ENCODE assay signal across 18 cellular contexts in the genomic region with DNA sequence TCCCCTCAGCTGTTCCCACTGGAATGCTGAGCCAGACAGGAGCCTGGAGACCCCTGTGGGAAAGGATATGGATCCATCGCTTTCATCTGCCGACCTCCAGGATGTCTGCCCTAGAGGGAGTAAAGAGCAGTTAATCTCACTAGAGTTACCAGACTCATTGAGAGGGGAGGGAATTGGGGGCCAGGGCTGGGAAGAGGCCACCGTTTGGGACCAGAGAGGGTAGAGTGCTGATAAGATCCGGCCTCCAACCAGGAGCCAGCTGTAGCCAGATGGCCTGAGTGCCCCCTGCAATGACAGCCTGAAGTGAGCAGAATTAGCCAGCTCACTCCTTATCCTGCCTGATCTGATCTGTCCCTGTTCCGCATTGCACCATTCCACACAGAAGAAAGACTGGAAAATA. TPM values are rescaled to one million over a fixed set of nuclear protein-coding genes. Genes with fewer than 3 reads are reported as not detected.
A peak's percentile ranks its signal among the peaks of the same experiment; 100 is the strongest.
DNase-seq lines count a peak whose midpoint lies in the region; TF ChIP-seq lines count a peak whose summit lies in the region.
"Had no signal": no experiment of that assay in that cellular context is flagged by ENCODE, and none has a peak within 500 bp of the region (broad histone marks: within the 10 kb centered on the region; RNA-seq: fewer than 3 reads in every experiment).

No MANE protein-coding gene starts in this region.

- H3K79me1 ChIP-seq in trophoblast cell (ENCODE audit: low read length) = no peaks in the 10 kb centered on the region

- H3K9ac ChIP-seq in trophoblast cell (ENCODE audit: low read length) = no peak overlapping the region
- H3K9ac ChIP-seq: parathyroid adenoma had no signal

- H3K27me3 ChIP-seq in H7 (ENCODE audit: control insufficient read depth, insufficient read depth, low read length) (no peaks in the 10 kb centered on the region), SJCRH30 (no peaks in the 10 kb centered on the region), right atrium auricular region (no peaks in the 10 kb centered on the region), trophoblast cell (ENCODE audit: insufficient read depth, low read length) (no peaks in the 10 kb centered on the region)

- H3K4me1 ChIP-seq in SJCRH30 (peaks cover 27% of the 10 kb centered on the region), right atrium auricular region (peaks cover 0 to 25% of the 10 kb centered on the region in 2 donors), trophoblast cell (ENCODE audit: control insufficient read depth in 1 of 2, insufficient read depth in 2 of 2, low read length in 2 of 2) (peaks cover 9 to 25% of the 10 kb centered on the region in 2 experiments)
- H3K4me1 ChIP-seq: parathyroid adenoma had no signal

- H3K14ac ChIP-seq in trophoblast cell (ENCODE audit: low read length) = no peak overlapping the region

- H2AFZ ChIP-seq in trophoblast cell (ENCODE audit: insufficient read depth, low read length, poor library complexity) = no peak overlapping the region
- H2AFZ ChIP-seq: parathyroid adenoma had no signal

- no peak overlapping the region for H3K18ac ChIP-seq in trophoblast cell (ENCODE audit: low read length)

- H2BK12ac ChIP-seq in trophoblast cell (ENCODE audit: low read length) = no peak overlapping the region

- DNase-seq in H7 (peak; percentile 71), SJCRH30 (peak; percentile 39 to 50), right atrium auricular region (ENCODE audit: low spot score) (peak; percentile 57), trophoblast cell (no peak), HPDE6-E6E7 (ENCODE audit: extremely low spot score) (no peak), COR-L47 (lab: John Stamatoyannopoulos, UW) (no peak)
- no peak for DNase-seq in activated naive CD4-positive, alpha-beta T cell treated with anti-CD3 and anti-CD28 coated beads, Interleukin-2, amount 50 U/mL, for 16 hours
- DNase-seq: effector memory CD8-positive, alpha-beta T cell; mammary epithelial cell; naive thymus-derived CD4-positive, alpha-beta T cell; NCI-H2029; stimulated activated CD4-positive, alpha-beta T cell treated with anti-CD3 and anti-CD28 coated beads, Interleukin-1b, Interleukin-23, amount 100 ng/mL, for 48 hours; T-helper 9 cell had no signal

- WGBS in trophoblast cell (ENCODE audit: extremely low coverage, insufficient coverage, insufficient read length) = no CpG with 5 or more reads among the region's 5 CpGs

- H4K8ac ChIP-seq in trophoblast cell (ENCODE audit: low read depth, low read length) = no peak overlapping the region

- no peak overlapping the region for H3K27ac ChIP-seq in SJCRH30
- peak overlapping the region in 1 of 2 donors; percentile 26 for H3K27ac ChIP-seq in right atrium auricular region
- H3K27ac ChIP-seq in trophoblast cell (ENCODE audit: low read depth, low read length) = peak overlapping the region; percentile 2
- H3K27ac ChIP-seq: parathyroid adenoma had no signal

- H4K91ac ChIP-seq in trophoblast cell (ENCODE audit: low read depth, low read length) = no peak overlapping the region

- H4K12ac ChIP-seq in trophoblast cell (ENCODE audit: low read depth, low read length) = no peak overlapping the region

- H3K9me3 ChIP-seq in SJCRH30 (replicated peaks) (no peaks in the 10 kb centered on the region; the same call in 1 of the 2 replicates), right atrium auricular region (no peaks in the 10 kb centered on the region), trophoblast cell (ENCODE audit: insufficient read depth, low read depth, low read length) (peaks cover 2% of the 10 kb centered on the region)

- TF ChIP-seq CTCF in right atrium auricular region (IDR thresholded peaks at IDR 0.05) = no peak

- H3K4me3 ChIP-seq in H7 (ENCODE audit: insufficient read depth, low read depth, low read length) (no peak overlapping the region), SJCRH30 (no peak overlapping the region), right atrium auricular region (no peak overlapping the region), trophoblast cell (ENCODE audit: low read depth, low read length) (no peak overlapping the region)

- no peak overlapping the region for H3K4ac ChIP-seq in trophoblast cell (ENCODE audit: low read depth, low read length)

- H2AK5ac ChIP-seq in trophoblast cell (ENCODE audit: low read length) = no peak overlapping the region

- H3K4me2 ChIP-seq in trophoblast cell (ENCODE audit: low read length) = no peak overlapping the region

- no peaks in the 10 kb centered on the region for H3K79me2 ChIP-seq in trophoblast cell (ENCODE audit: control insufficient read depth, insufficient read depth, low read length, poor library complexity)
- H3K79me2 ChIP-seq: parathyroid adenoma had no signal

- no peak overlapping the region for H3K23ac ChIP-seq in trophoblast cell (ENCODE audit: low read length)

- H2BK120ac ChIP-seq in trophoblast cell (ENCODE audit: insufficient read depth, low read length, poor library complexity) = no peak overlapping the region

- H3K36me3 ChIP-seq in H7 (replicated peaks; ENCODE audit: control insufficient read depth, insufficient read depth, low read length) = no peaks in the 10 kb centered on the region
- no peaks in the 10 kb centered on the region for H3K36me3 ChIP-seq in SJCRH30
- H3K36me3 ChIP-seq in right atrium auricular region = no peaks in the 10 kb centered on the region
- no peaks in the 10 kb centered on the region for H3K36me3 ChIP-seq in trophoblast cell (ENCODE audit: control insufficient read depth in 1 of 2, insufficient read depth in 2 of 2, low read length in 2 of 2)

- no peak overlapping the region for H2BK5ac ChIP-seq in trophoblast cell (ENCODE audit: low read depth, low read length, poor library complexity)

RNA-seq across cellular contexts. Expression of a gene that starts 3.7 kb away (rescaled TPM):
- 1.4 and 3.4 TPM in 2 replicates for total RNA-seq in H7 (2014; rRNA removed; shearing (Covaris generic))
- 0.08 and 0.13 TPM in 2 replicates for total RNA-seq in SJCRH30 (2014; rRNA removed; shearing (Covaris generic))
- total RNA-seq in right atrium auricular region = 10 to 100 TPM in 1 of 2 donors, 1 to 10 TPM in 1; 6.3 to 13.6 TPM
- polyA plus RNA-seq in trophoblast cell (2013) = 2.1 and 2.5 TPM in 2 replicates
- total RNA-seq: activated CD8-positive, alpha-beta memory T cell treated with anti-CD3 and anti-CD28 coated beads for 36 hours; activated T-helper 1 cell treated with anti-CD3 and anti-CD28 coated beads, Interleukin-12 subunit alpha, Interleukin-12 subunit beta, Interleukin-2, Interleukin-4 antibody, amounts not matched to agents 30 ng/mL and 10 ng/mL and 1 ng/mL, durations not matched to agents 14 hours and 24 hours and 36 hours; CD4-positive, alpha-beta memory T cell; mammary epithelial cell; naive thymus-derived CD4-positive, alpha-beta T cell had no signal
- polyA plus RNA-seq: CD4-positive, alpha-beta memory T cell; mammary epithelial cell; naive thymus-derived CD4-positive, alpha-beta T cell had no signal

RNA-seq across cellular contexts. Expression of a gene that starts 59.0 kb away (rescaled TPM):
- total RNA-seq in H7 (2014; rRNA removed; shearing (Covaris generic)) = 0.04 and 0.10 TPM in 2 replicates
- not detected in 2 replicates for total RNA-seq in SJCRH30 (2014; rRNA removed; shearing (Covaris generic))
- total RNA-seq in right atrium auricular region = not detected
- polyA plus RNA-seq in trophoblast cell (2013) = under 0.01 and 0.01 TPM in 2 replicates
- total RNA-seq: activated CD8-positive, alpha-beta memory T cell treated with anti-CD3 and anti-CD28 coated beads for 36 hours; activated T-helper 1 cell treated with anti-CD3 and anti-CD28 coated beads, Interleukin-12 subunit alpha, Interleukin-12 subunit beta, Interleukin-2, Interleukin-4 antibody, amounts not matched to agents 30 ng/mL and 10 ng/mL and 1 ng/mL, durations not matched to agents 14 hours and 24 hours and 36 hours; CD4-positive, alpha-beta memory T cell; H4; mammary epithelial cell; naive thymus-derived CD4-positive, alpha-beta T cell had no signal
- polyA plus RNA-seq: CD4-positive, alpha-beta memory T cell; mammary epithelial cell; naive thymus-derived CD4-positive, alpha-beta T cell had no signal

Comparison
In these comparisons a context has a peak if more than half of its experiments do, and no peak if none do; other contexts are left out.
1. DNase-seq: peak in H7 (single experiment), SJCRH30 (2 of 2) and right atrium auricular region (single experiment); none in trophoblast cell (0 of 2), HPDE6-E6E7 (single experiment), activated naive CD4-positive, alpha-beta T cell treated with anti-CD3 and anti-CD28 coated beads, Interleukin-2, amount 50 U/mL, for 16 hours (single experiment) and COR-L47 (single experiment).